Comparison of ENCODE assay signal across 8 cellular contexts in genomic region chr15:78761475-78761874, GRCh38. TPM values are rescaled to one million over a fixed set of nuclear protein-coding genes. Genes with fewer than 3 reads are reported as not detected.
DNase-seq lines count a peak whose midpoint lies in the region; ATAC-seq, FAIRE-seq and TF ChIP-seq lines count a peak whose summit lies in the region.
"Not testable (repeated sequence)": the region's sequence is repeated elsewhere in the genome, so short reads cannot be mapped to it uniquely, and the experiment has no call there.

No MANE protein-coding gene starts in this region.

- H3K4me3 ChIP-seq in endothelial cell of umbilical vein (replicated peaks in 1 of 3; ENCODE audit: insufficient read depth in 1 of 3, low read depth in 1 of 3, low read length in 3 of 3); sigmoid colon: not testable (repeated sequence)

- H3K9me1 ChIP-seq in endothelial cell of umbilical vein (replicated peaks; ENCODE audit: control insufficient read depth, extremely low read depth, insufficient read depth, low read length), result not testable (repeated sequence)

- ATAC-seq in GM21423 (IDR thresholded peaks at IDR 0.05; ENCODE audit: unreplicated experiment) (peak; percentile 33), HG03460 (IDR thresholded peaks at IDR 0.05; ENCODE audit: unreplicated experiment) (peak; percentile 34), T-helper 17 cell (peak; percentile 89)
- ATAC-seq in activated T-cell treated with anti-CD3 and anti-CD28 coated beads, Interleukin-2, amount 50 U/mL, for 4 hours, result peak; percentile 71 to 87
- ATAC-seq in stimulated activated memory B cell treated with anti-CD40 and anti-IgM and Interleukin-4, amounts not matched to agents 10 μg/mL and 1 μg/mL and 100 μg/mL, for 72 hours, result peak; percentile 42

- intact Hi-C loops in endothelial cell of umbilical vein (cut with micrococcal nuclease) (loop anchor here (1.0 kb wide), 1 partner anchor 49 kb away; no protein-coding TSS in a partner anchor), sigmoid colon (cut with DNase I) (loop anchor here (5.0 kb wide), 1 partner anchor 111 kb away; the partner anchor contains the start of gene MORF4L1)

- not testable (repeated sequence) for H3K27me3 ChIP-seq in endothelial cell of umbilical vein (ENCODE audit: control insufficient read depth in 2 of 2, insufficient read depth in 2 of 2, low read length in 2 of 2); sigmoid colon

- H3K4me1 ChIP-seq in endothelial cell of umbilical vein (ENCODE audit: control insufficient read depth, extremely low read depth, insufficient read depth, low read length) (peaks cover 30% of the 10 kb centered on the region), sigmoid colon (peaks cover 0 to 28% (median 22%) of the 10 kb centered on the region in 4 donors)

- peak; percentile 71 for DNase-seq in GM12891 (ENCODE audit: insufficient read length, low spot score)
- DNase-seq in T-helper 17 cell, result peak; percentile 43 to 52 (median 45)
- peak; percentile 58 for DNase-seq in activated T-cell treated with anti-CD3 and anti-CD28 coated beads, Interleukin-2, amount 50 U/mL, for 4 hours
- DNase-seq in endothelial cell of umbilical vein (ENCODE audit: low read depth, low spot score), result peak; percentile 64
- DNase-seq in sigmoid colon, result peak; percentile 64

- CTCF ChIA-PET in endothelial cell of umbilical vein (lab: Charles Lee), result interaction anchor here (0.9 to 1.2 kb wide), 2 partner anchors 47 to 50 kb away, joined by 4 to 5 read pairs; partner anchors contain the start of gene ADAMTS7

- H3K4me1 Mint-ChIP-seq in T-helper 17 cell, result peaks cover 16% of the 10 kb centered on the region
- H3K4me1 Mint-ChIP-seq in activated T-cell treated with anti-CD3 and anti-CD28 coated beads, Interleukin-2, amount 50 U/mL, for 4 hours (ENCODE audit: low read depth), result peaks cover 32% of the 10 kb centered on the region
- H3K4me1 Mint-ChIP-seq in stimulated activated memory B cell treated with anti-CD40 and anti-IgM and Interleukin-4, amounts not matched to agents 10 μg/mL and 1 μg/mL and 100 μg/mL, for 72 hours, result peaks cover 74% of the 10 kb centered on the region

- TF ChIP-seq POLR2A in GM12891 (IDR thresholded peaks at IDR 0.05; ENCODE audit: low read depth, low read length); endothelial cell of umbilical vein (IDR thresholded peaks at IDR 0.05; ENCODE audit: low read depth, low read length); sigmoid colon (IDR thresholded peaks at IDR 0.05): not testable (repeated sequence)

- 54 to 80% methylated on average over 9 of the region's 9 CpGs for WGBS in sigmoid colon, 2 donors

- not testable (repeated sequence) for H3K79me2 ChIP-seq in endothelial cell of umbilical vein (ENCODE audit: control insufficient read depth, insufficient read depth, low read length)

- not testable (repeated sequence) for H4K20me1 ChIP-seq in endothelial cell of umbilical vein (replicated peaks; ENCODE audit: control insufficient read depth, extremely low read depth, insufficient read depth, low read length)

- H3K27ac ChIP-seq in endothelial cell of umbilical vein (ENCODE audit: insufficient read depth, low read depth, low read length) (peak overlapping the region; percentile 85), sigmoid colon (peak overlapping the region in 3 of 4 donors; percentile 7 to 78 (median 77))

- not testable (repeated sequence) for H3K36me3 Mint-ChIP-seq in T-helper 17 cell (ENCODE audit: low read depth); activated T-cell treated with anti-CD3 and anti-CD28 coated beads, Interleukin-2, amount 50 U/mL, for 4 hours (ENCODE audit: insufficient read depth); stimulated activated memory B cell treated with anti-CD40 and anti-IgM and Interleukin-4, amounts not matched to agents 10 μg/mL and 1 μg/mL and 100 μg/mL, for 72 hours

- dilution Hi-C loops in endothelial cell of umbilical vein (cut with MboI; ENCODE audit: extremely low pct_ligation_motif_present, low sequenced_read_pairs), result not testable (repeated sequence)

- TF ChIP-seq EP300 in sigmoid colon (IDR thresholded peaks at IDR 0.05), result not testable (repeated sequence)

- not testable (repeated sequence) for H2AFZ ChIP-seq in endothelial cell of umbilical vein (ENCODE audit: low read depth, low read length)

- H3K36me3 ChIP-seq in endothelial cell of umbilical vein (ENCODE audit: control insufficient read depth in 2 of 2, extremely low read depth in 1 of 2, insufficient read depth in 2 of 2, low read length in 2 of 2); sigmoid colon: not testable (repeated sequence)

- H3K9ac ChIP-seq in endothelial cell of umbilical vein (replicated peaks; ENCODE audit: extremely low read depth, insufficient read depth, low read length), result not testable (repeated sequence)

- peak overlapping the region; percentile 85 for H3K27ac Mint-ChIP-seq in T-helper 17 cell
- H3K27ac Mint-ChIP-seq in stimulated activated memory B cell treated with anti-CD40 and anti-IgM and Interleukin-4, amounts not matched to agents 10 μg/mL and 1 μg/mL and 100 μg/mL, for 72 hours, result peak overlapping the region; percentile 96

- H3K9me3 Mint-ChIP-seq in activated T-cell treated with anti-CD3 and anti-CD28 coated beads, Interleukin-2, amount 50 U/mL, for 4 hours; stimulated activated memory B cell treated with anti-CD40 and anti-IgM and Interleukin-4, amounts not matched to agents 10 μg/mL and 1 μg/mL and 100 μg/mL, for 72 hours: not testable (repeated sequence)

- POLR2A ChIA-PET in endothelial cell of umbilical vein (lab: Charles Lee), result interaction anchor here (0.6 kb wide), 1 partner anchor 99 kb away, joined by 5 read pairs; no protein-coding TSS in a partner anchor

- TF ChIP-seq CTCF in endothelial cell of umbilical vein (IDR thresholded peaks at IDR 0.05; ENCODE audit: extremely low read depth in 1 of 2, insufficient read depth in 1 of 2, low read depth in 1 of 2, low read length in 2 of 2); sigmoid colon (IDR thresholded peaks at IDR 0.05): not testable (repeated sequence)

- not testable (repeated sequence) for H3K27me3 Mint-ChIP-seq in T-helper 17 cell; activated T-cell treated with anti-CD3 and anti-CD28 coated beads, Interleukin-2, amount 50 U/mL, for 4 hours (ENCODE audit: low read depth); stimulated activated memory B cell treated with anti-CD40 and anti-IgM and Interleukin-4, amounts not matched to agents 10 μg/mL and 1 μg/mL and 100 μg/mL, for 72 hours

- not testable (repeated sequence) for H3K9me3 ChIP-seq in T-helper 17 cell (ENCODE audit: control insufficient read depth, low read length, poor library complexity, severe bottlenecking); endothelial cell of umbilical vein (replicated peaks; ENCODE audit: control insufficient read depth, insufficient read depth, low read length); sigmoid colon

- peak overlapping the region; percentile 71 for H3K4me3 Mint-ChIP-seq in T-helper 17 cell
- peak overlapping the region; percentile 13 for H3K4me3 Mint-ChIP-seq in activated T-cell treated with anti-CD3 and anti-CD28 coated beads, Interleukin-2, amount 50 U/mL, for 4 hours
- H3K4me3 Mint-ChIP-seq in stimulated activated memory B cell treated with anti-CD40 and anti-IgM and Interleukin-4, amounts not matched to agents 10 μg/mL and 1 μg/mL and 100 μg/mL, for 72 hours, result peak overlapping the region; percentile 38

- not testable (repeated sequence) for BruUV-seq in endothelial cell of umbilical vein (replicated peaks; lab: Mats Ljungman, UMichigan)

- FAIRE-seq in GM12891 (lab: Jason Lieb, UNC) (peak; percentile 93), endothelial cell of umbilical vein (lab: Jason Lieb, UNC) (peak; percentile 77)

- H3K4me2 ChIP-seq in endothelial cell of umbilical vein (ENCODE audit: insufficient read depth, low read length), result not testable (repeated sequence)

TF ChIP-seq in GM12891, 5 proteins besides CTCF, POLR2A, EP300 and RAD21:
- TF ChIP-seq SPI1 (IDR thresholded peaks at IDR 0.05; ENCODE audit: low read depth, low read length), result peak; percentile 60
TF ChIP-seq in GM12891: peak in this region for 1; not testable (repeated sequence) for 4.

TF ChIP-seq in endothelial cell of umbilical vein, 7 proteins besides CTCF, POLR2A, EP300 and RAD21:
- TF ChIP-seq POLR2AphosphoS5 (IDR thresholded peaks at IDR 0.05; ENCODE audit: insufficient read depth, low read depth, low read length), result peak; percentile 75

RNA-seq across cellular contexts. Expression of gene ADAMTS7, which starts 49.8 kb away (rescaled TPM):
- polyA plus RNA-seq in GM12891 (2012; ENCODE audit: low read depth, missing spikeins), result 0.33 TPM
- not detected for total RNA-seq in T-helper 17 cell
- under 1 TPM; 0.10 to 0.24 (median 0.13) TPM for total RNA-seq in activated T-cell treated with anti-CD3 and anti-CD28 coated beads, Interleukin-2, amount 50 U/mL, for 4 hours
- total RNA-seq in endothelial cell of umbilical vein, result 56.4 and 64.7 TPM in 2 replicates
- polyA plus RNA-seq in endothelial cell of umbilical vein, result 49.6 and 58.5 TPM in 2 replicates
- polyA plus RNA-seq in endothelial cell of umbilical vein (2011; cell fraction: cytosol; rRNA removed), result 23.3 and 33.3 TPM in 2 replicates
- 120 and 126 TPM in 2 replicates for polyA plus RNA-seq in endothelial cell of umbilical vein (2011; cell fraction: nucleus; rRNA removed)
- polyA plus RNA-seq in endothelial cell of umbilical vein (2012), result 24.0 and 41.2 TPM in 2 replicates
- polyA minus RNA-seq in endothelial cell of umbilical vein, result 42.4 and 45.1 TPM in 2 replicates
- 0.41 TPM for polyA minus RNA-seq in endothelial cell of umbilical vein (2011; cell fraction: cytosol; rRNA and poly(A)+ RNA removed)
- polyA minus RNA-seq in endothelial cell of umbilical vein (2011; cell fraction: nucleus; rRNA and poly(A)+ RNA removed), result 40.9 and 62.8 TPM in 2 replicates
- total RNA-seq in sigmoid colon, result 1 to 10 TPM; 1.6 to 8.3 (median 2.2) TPM
- polyA plus RNA-seq in sigmoid colon, result 1 to 10 TPM in 1 of 3 donors, under 1 TPM in 1, not detected in 1; 0.23 to 1.9 TPM

Comparison
In these comparisons a context has a peak if more than half of its experiments do, and no peak if none do; other contexts are left out.
1. ATAC-seq: peak in every context shown above with its lines; median percentile 89 in T-helper 17 cell; 79 in activated T-cell treated with anti-CD3 and anti-CD28 coated beads, Interleukin-2, amount 50 U/mL, for 4 hours; 42 in stimulated activated memory B cell treated with anti-CD40 and anti-IgM and Interleukin-4, amounts not matched to agents 10 μg/mL and 1 μg/mL and 100 μg/mL, for 72 hours; 34 in HG03460; 33 in GM21423.
2. H3K4me3 Mint-ChIP-seq: peak in every context shown above with its lines; median percentile 71 in T-helper 17 cell; 38 in stimulated activated memory B cell treated with anti-CD40 and anti-IgM and Interleukin-4, amounts not matched to agents 10 μg/mL and 1 μg/mL and 100 μg/mL, for 72 hours; 13 in activated T-cell treated with anti-CD3 and anti-CD28 coated beads, Interleukin-2, amount 50 U/mL, for 4 hours.